In the genomic region with DNA sequence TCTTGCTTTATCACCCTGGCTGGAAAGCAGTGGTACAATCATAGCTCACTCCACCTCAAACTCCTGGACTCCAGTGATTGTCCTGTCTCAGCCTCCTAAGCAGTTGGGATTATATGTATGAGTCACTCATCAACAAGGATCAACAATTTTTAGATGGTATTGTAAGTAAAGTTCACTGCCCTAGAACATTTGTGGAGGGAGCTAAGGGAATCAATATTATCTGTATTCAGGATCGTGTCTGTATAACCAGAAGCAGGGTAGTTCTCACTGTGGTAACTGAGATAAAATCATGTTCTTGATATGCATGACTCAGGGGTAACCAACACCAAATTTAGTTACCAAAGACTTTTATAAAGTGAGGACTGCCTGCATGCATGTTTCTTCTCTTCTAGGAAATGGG, we compare ENCODE assay signal across 23 cellular contexts. TPM values are rescaled to one million over a fixed set of nuclear protein-coding genes. Genes with fewer than 3 reads are reported as not detected.
DNase-seq lines count a peak whose midpoint lies in the region; ATAC-seq and TF ChIP-seq lines count a peak whose summit lies in the region.
"Had no signal": no experiment of that assay in that cellular context is flagged by ENCODE, and none has a peak within 500 bp of the region (broad histone marks: within the 10 kb centered on the region; RNA-seq: fewer than 3 reads in every experiment).

No MANE protein-coding gene starts in this region.

- no peak overlapping the region for H3K4me3 ChIP-seq in Caco-2 (ENCODE audit: low read depth, low read length)
- H3K4me3 ChIP-seq in thyroid gland (replicated peaks in 1 of 3), result no peak overlapping the region
- H3K4me3 ChIP-seq: hepatocyte, lung, thoracic aorta had no signal

- H3K4me3 Mint-ChIP-seq in Caco-2 (ENCODE audit: unreplicated experiment), result no peak overlapping the region
- no peak overlapping the region for H3K4me3 Mint-ChIP-seq in HFFc6
- no peak overlapping the region for H3K4me3 Mint-ChIP-seq in T-cell
- H3K4me3 Mint-ChIP-seq: activated naive CD8-positive, alpha-beta T cell treated with anti-CD3 and anti-CD28 coated beads, Interleukin-2, amount 50 U/mL, for 24 hours; CD8-positive, alpha-beta T cell; central memory CD8-positive, alpha-beta T cell had no signal

- H3K4me1 Mint-ChIP-seq in Caco-2 (ENCODE audit: low read depth, unreplicated experiment) (no peaks in the 10 kb centered on the region), HFFc6 (ENCODE audit: low read depth) (peaks cover 22% of the 10 kb centered on the region), T-cell (peaks cover 6% of the 10 kb centered on the region in 3 donors)
- H3K4me1 Mint-ChIP-seq: central memory CD8-positive, alpha-beta T cell had no signal

- no peak for TF ChIP-seq POLR2A in thyroid gland (IDR thresholded peaks at IDR 0.05)

- H3K27ac Mint-ChIP-seq in Caco-2 (ENCODE audit: unreplicated experiment) (no peak overlapping the region), HFFc6 (peak overlapping the region; percentile 40; the same call in 1 of the 2 replicates), T-cell (peak overlapping the region in 1 of 2 donors; percentile 52)
- H3K27ac Mint-ChIP-seq: activated naive CD8-positive, alpha-beta T cell treated with anti-CD3 and anti-CD28 coated beads, Interleukin-2, amount 50 U/mL, for 24 hours; CD8-positive, alpha-beta T cell had no signal

- TF ChIP-seq CTCF in Caco-2 (IDR thresholded peaks at IDR 0.05; ENCODE audit: insufficient read depth in 1 of 2, low read depth in 1 of 2, low read length in 1 of 2, severe bottlenecking in 1 of 2, unreplicated experiment in 1 of 2), result no peak
- TF ChIP-seq CTCF in HFFc6 (IDR thresholded peaks at IDR 0.05), result no peak
- no peak for TF ChIP-seq CTCF in thyroid gland (IDR thresholded peaks at IDR 0.05)

- TSS peak; percentile 12 for BruUV-seq in Caco-2 (replicated peaks; lab: Mats Ljungman, UMichigan)

- POLR2A ChIA-PET in Caco-2 (lab: Charles Lee) (no interaction called here), T-cell (lab: Charles Lee) (no interaction called here)

- no peak for DNase-seq in Caco-2
- peak; percentile 17 for DNase-seq in HFFc6
- peak; percentile 74 for DNase-seq in amniotic epithelial cell (ENCODE audit: low read depth)
- DNase-seq in fibroblast of peridontal ligament (ENCODE audit: extremely low read depth), result peak; percentile 21
- no peak for DNase-seq in CD1c-positive myeloid dendritic cell (ENCODE audit: extremely low spot score)
- no peak for DNase-seq in NK-92 (lab: John Stamatoyannopoulos, UW; ENCODE audit: unreplicated experiment)
- no peak for DNase-seq in thyroid gland
- DNase-seq in T-cell, result no peak
- DNase-seq: activated naive CD8-positive, alpha-beta T cell treated with anti-CD3 and anti-CD28 coated beads, Interleukin-2, amount 50 U/mL, for 24 hours; CD8-positive, alpha-beta T cell; effector memory CD4-positive, alpha-beta T cell; KBM-7; NCI-H1105; NCI-H2081 treated with DMSO at 0.1 percent for 48 hours; NCI-H510A treated with DMSO at 0.1 percent for 48 hours; occipital lobe; retina; SIG-M5; WERI-Rb-1 had no signal

- H3K36me3 Mint-ChIP-seq in Caco-2 (ENCODE audit: insufficient read depth, unreplicated experiment) (peaks cover 50% of the 10 kb centered on the region), HFFc6 (ENCODE audit: low read depth) (peaks cover 33% of the 10 kb centered on the region), T-cell (peaks cover 47% of the 10 kb centered on the region)

- intact Hi-C loops in Caco-2 (cut with micrococcal nuclease; ENCODE audit: unreplicated experiment) (no loop called here), thyroid gland (cut with DNase I) (no loop called here)

- H3K9me3 ChIP-seq in Caco-2 (no peaks in the 10 kb centered on the region), thyroid gland (no peaks in the 10 kb centered on the region)
- H3K9me3 ChIP-seq: thoracic aorta had no signal

- WGBS in thyroid gland, 2 donors, result 97 to 100% methylated on average over 1 of the region's 1 CpG

- no peaks in the 10 kb centered on the region for H3K4me1 ChIP-seq in Caco-2
- peaks cover 7 to 13% of the 10 kb centered on the region in 2 donors for H3K4me1 ChIP-seq in thyroid gland

- no peak overlapping the region for H3K27ac ChIP-seq in thyroid gland
- H3K27ac ChIP-seq: hepatocyte, thoracic aorta, WERI-Rb-1 had no signal

- H3K9me3 Mint-ChIP-seq in Caco-2 (ENCODE audit: unreplicated experiment) (no peaks in the 10 kb centered on the region), HFFc6 (no peaks in the 10 kb centered on the region), T-cell (no peaks in the 10 kb centered on the region)
- H3K9me3 Mint-ChIP-seq: activated naive CD8-positive, alpha-beta T cell treated with anti-CD3 and anti-CD28 coated beads, Interleukin-2, amount 50 U/mL, for 24 hours; CD8-positive, alpha-beta T cell; central memory CD8-positive, alpha-beta T cell had no signal

- no peak for ATAC-seq in T-cell (replicated peaks in 1 of 4)
- ATAC-seq: activated naive CD8-positive, alpha-beta T cell treated with anti-CD3 and anti-CD28 coated beads, Interleukin-2, amount 50 U/mL, for 24 hours; CD8-positive, alpha-beta T cell had no signal

- H3K27me3 ChIP-seq in Caco-2 (replicated peaks; ENCODE audit: control insufficient read depth, insufficient read depth, low read length), result no peaks in the 10 kb centered on the region
- no peaks in the 10 kb centered on the region for H3K27me3 ChIP-seq in thyroid gland
- H3K27me3 ChIP-seq: hepatocyte had no signal

- no peaks in the 10 kb centered on the region for H3K27me3 Mint-ChIP-seq in Caco-2 (ENCODE audit: insufficient read depth, unreplicated experiment)
- H3K27me3 Mint-ChIP-seq in HFFc6 (ENCODE audit: insufficient read depth), result no peaks in the 10 kb centered on the region
- no peaks in the 10 kb centered on the region for H3K27me3 Mint-ChIP-seq in T-cell
- H3K27me3 Mint-ChIP-seq: activated naive CD8-positive, alpha-beta T cell treated with anti-CD3 and anti-CD28 coated beads, Interleukin-2, amount 50 U/mL, for 24 hours; central memory CD8-positive, alpha-beta T cell had no signal

- CTCF ChIA-PET in Caco-2 (lab: Charles Lee), result no interaction called here
- CTCF ChIA-PET in T-cell (lab: Charles Lee), result interaction anchor here in 1 of 2 donors (0.7 kb wide), 1 partner anchor 17 kb away, joined by 3 read pairs; no protein-coding TSS in a partner anchor

- no peaks in the 10 kb centered on the region for H3K36me3 ChIP-seq in Caco-2 (ENCODE audit: control insufficient read depth, insufficient read depth, low read length)
- H3K36me3 ChIP-seq in thyroid gland, result peaks cover 0 to 3% of the 10 kb centered on the region in 2 donors

RNA-seq across cellular contexts. Expression of gene ZMYM5, which starts 27.0 kb away (rescaled TPM):
- total RNA-seq in Caco-2 (2022) (15.5 and 16.7 TPM in 2 replicates), thyroid gland (10 to 100 TPM; 21.5 to 27.8 (median 24.7) TPM), T-cell (10 to 100 TPM; 19.2 to 30.9 (median 23.0) TPM)
- total RNA-seq in HFFc6 (2021; fragmentation: NEBNext Ultra II Directional; extraction: Animal tissue kit (Norgen Biotek cat#: 25700)), result 1 to 10 TPM; 6.8 to 9.3 (median 8.6) TPM

RNA-seq across cellular contexts. Expression of gene PSPC1, which starts 53.7 kb away (rescaled TPM):
- 123 and 124 TPM in 2 replicates for total RNA-seq in Caco-2 (2022)
- 10 to 100 TPM; 35.7 to 41.0 (median 40.0) TPM for total RNA-seq in HFFc6 (2021; fragmentation: NEBNext Ultra II Directional; extraction: Animal tissue kit (Norgen Biotek cat#: 25700))
- 10 to 100 TPM; 75.1 to 90.8 (median 86.8) TPM for total RNA-seq in thyroid gland
- total RNA-seq in T-cell, result 10 to 100 TPM; 78.4 to 94.0 (median 87.2) TPM

Comparison
In these comparisons a context has a peak if more than half of its experiments do, and no peak if none do; other contexts are left out.
1. DNase-seq: peak in HFFc6 (single experiment), amniotic epithelial cell (single experiment) and fibroblast of peridontal ligament (single experiment); none in Caco-2 (0 of 2), CD1c-positive myeloid dendritic cell (single experiment), NK-92 (single experiment), thyroid gland (0 of 2) and T-cell (0 of 34).